14 cellular contexts compared by ENCODE assay signal in the genomic region with DNA sequence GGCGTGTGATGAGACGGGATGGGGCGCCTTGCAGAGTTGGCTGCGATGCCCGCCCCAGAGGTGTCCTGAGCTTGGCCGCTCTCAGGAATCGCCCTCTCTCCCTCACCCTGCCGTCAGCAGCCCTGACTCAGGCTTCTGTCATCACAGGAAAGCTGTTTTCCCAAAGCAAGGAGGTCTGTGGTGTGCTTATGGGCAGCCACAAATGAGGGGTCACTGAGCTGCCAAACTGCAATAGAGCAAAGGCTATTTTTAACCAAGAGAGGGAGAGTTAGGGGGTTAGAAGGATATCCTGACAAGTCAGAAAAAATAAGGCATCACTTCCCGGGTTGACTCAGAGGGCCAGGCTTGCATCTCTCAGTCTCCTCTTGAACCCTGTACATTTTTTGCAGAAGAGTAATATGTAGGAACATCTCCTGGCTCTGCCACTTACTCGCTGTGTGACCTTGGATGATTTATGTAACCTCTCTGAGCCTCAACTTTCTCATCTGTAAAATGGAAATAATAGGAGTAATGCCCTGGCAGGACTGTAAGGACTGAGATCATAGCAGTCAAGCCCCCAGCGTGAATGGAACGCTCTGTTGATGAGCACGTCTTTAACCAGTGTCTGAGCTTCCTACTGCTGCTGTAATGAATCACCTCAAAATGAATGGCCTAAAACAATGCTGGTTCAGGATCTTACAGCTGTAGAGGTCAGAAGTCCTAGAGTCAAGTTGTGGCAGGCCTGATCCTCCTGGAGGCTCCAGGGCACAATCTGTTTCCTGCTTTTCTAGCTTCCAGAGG.
DNase-seq lines count a peak whose midpoint lies in the region; ATAC-seq and TF ChIP-seq lines count a peak whose summit lies in the region.
"Had no signal": no experiment of that assay in that cellular context is flagged by ENCODE, and none has a peak within 500 bp of the region (broad histone marks: within the 10 kb centered on the region; RNA-seq: fewer than 3 reads in every experiment).

No MANE protein-coding gene starts in this region.

- no peaks in the 10 kb centered on the region for H3K27me3 ChIP-seq in SJSA1 (replicated peaks)
- H3K27me3 ChIP-seq in gastrocnemius medialis: no peaks in the 10 kb centered on the region
- H3K27me3 ChIP-seq: Peyer's patch had no signal

- peaks cover 44% of the 10 kb centered on the region for H3K4me1 ChIP-seq in SJSA1 (replicated peaks)
- H3K4me1 ChIP-seq in gastrocnemius medialis: no peaks in the 10 kb centered on the region
- H3K4me1 ChIP-seq: Peyer's patch had no signal

- no peak for TF ChIP-seq CTCF in fibroblast of mammary gland (conservative IDR thresholded peaks at IDR 0.05; ENCODE audit: control insufficient read depth, insufficient read depth, low read depth, low read length)
- no peak for TF ChIP-seq CTCF in retinal pigment epithelial cell (conservative IDR thresholded peaks at IDR 0.05; ENCODE audit: low read depth, low read length)
- TF ChIP-seq CTCF in gastrocnemius medialis (IDR thresholded peaks at IDR 0.05 in 4 of 5, conservative IDR thresholded peaks at IDR 0.05 in 1 of 5): no peak

- in situ Hi-C loops in gastrocnemius medialis (cut with MboI; ENCODE audit: low sequenced_read_pairs in 4 of 4): loop anchor here in 1 of 4 donors (25.0 kb wide), 1 partner anchor 727 kb away; no protein-coding TSS in a partner anchor

- intact Hi-C loops in gastrocnemius medialis (cut with DNase I; ENCODE audit: low total_unique reads): no loop called here

- peak overlapping the region; percentile 82 for H3K27ac ChIP-seq in SJSA1
- H3K27ac ChIP-seq in gastrocnemius medialis: no peak overlapping the region
- H3K27ac ChIP-seq: Peyer's patch had no signal

- DNase-seq in GM03348 (ENCODE audit: low spot score) (peak; percentile 89), SJSA1 (ENCODE audit: low read depth in 1 of 2, low spot score in 2 of 2) (peak; percentile 94 to 97), fibroblast of mammary gland (ENCODE audit: low read depth) (peak; percentile 100), retinal pigment epithelial cell (ENCODE audit: low read depth) (peak; percentile 86), COR-L47 (lab: John Stamatoyannopoulos, UW) (no peak), gastrocnemius medialis (no peak)
- DNase-seq in activated CD4-positive, alpha-beta T cell treated with anti-CD3 and anti-CD28 coated beads for 4 hours: no peak
- DNase-seq: activated CD4-positive, CD25-positive, alpha-beta regulatory T cell treated with anti-CD3 and anti-CD28 coated beads, Interleukin-2, amount 50 U/mL, for 72 hours; activated naive CD4-positive, alpha-beta T cell; DND-41; NCI-H187 treated with DMSO at 0.1 percent for 48 hours; Peyer's patch had no signal

- 0 out of 2 replicates have a peak, but pooled peaks cover 3% of the 10 kb centered on the region for H3K9me3 ChIP-seq in SJSA1 (replicated peaks)
- H3K9me3 ChIP-seq in gastrocnemius medialis: no peaks in the 10 kb centered on the region
- H3K9me3 ChIP-seq: Peyer's patch had no signal

- H3K36me3 ChIP-seq in SJSA1 (no peaks in the 10 kb centered on the region), gastrocnemius medialis (no peaks in the 10 kb centered on the region)
- H3K36me3 ChIP-seq: Peyer's patch had no signal

- ATAC-seq in gastrocnemius medialis (no peak), HG02885 (IDR thresholded peaks at IDR 0.05; ENCODE audit: poor library complexity, unreplicated experiment) (no peak)

- H3K4me3 ChIP-seq in SJSA1 (no peak overlapping the region), fibroblast of mammary gland (ENCODE audit: control insufficient read depth, low read depth, low read length) (no peak overlapping the region), retinal pigment epithelial cell (ENCODE audit: low read length) (no peak overlapping the region), gastrocnemius medialis (no peak overlapping the region)
- H3K4me3 ChIP-seq: Peyer's patch, skin epidermis had no signal

- TF ChIP-seq POLR2A in gastrocnemius medialis (IDR thresholded peaks at IDR 0.05): no peak

Comparison
In these comparisons a context has a peak if more than half of its experiments do, and no peak if none do; other contexts are left out.
1. DNase-seq: peak in GM03348 (single experiment), SJSA1 (2 of 2), fibroblast of mammary gland (single experiment) and retinal pigment epithelial cell (single experiment); none in COR-L47 (single experiment), gastrocnemius medialis (0 of 2) and activated CD4-positive, alpha-beta T cell treated with anti-CD3 and anti-CD28 coated beads for 4 hours (0 of 2).